1 cellular context compared by ENCODE assay signal in genomic region chr3:52218026-52218425, GRCh38.
TF ChIP-seq lines count a peak whose summit lies in the region.

No MANE protein-coding gene starts in this region.

TF ChIP-seq in GM23338, 12 proteins besides CTCF, POLR2A, EP300 and RAD21 (continued from another document):
- TF ChIP-seq, protein P1, sequence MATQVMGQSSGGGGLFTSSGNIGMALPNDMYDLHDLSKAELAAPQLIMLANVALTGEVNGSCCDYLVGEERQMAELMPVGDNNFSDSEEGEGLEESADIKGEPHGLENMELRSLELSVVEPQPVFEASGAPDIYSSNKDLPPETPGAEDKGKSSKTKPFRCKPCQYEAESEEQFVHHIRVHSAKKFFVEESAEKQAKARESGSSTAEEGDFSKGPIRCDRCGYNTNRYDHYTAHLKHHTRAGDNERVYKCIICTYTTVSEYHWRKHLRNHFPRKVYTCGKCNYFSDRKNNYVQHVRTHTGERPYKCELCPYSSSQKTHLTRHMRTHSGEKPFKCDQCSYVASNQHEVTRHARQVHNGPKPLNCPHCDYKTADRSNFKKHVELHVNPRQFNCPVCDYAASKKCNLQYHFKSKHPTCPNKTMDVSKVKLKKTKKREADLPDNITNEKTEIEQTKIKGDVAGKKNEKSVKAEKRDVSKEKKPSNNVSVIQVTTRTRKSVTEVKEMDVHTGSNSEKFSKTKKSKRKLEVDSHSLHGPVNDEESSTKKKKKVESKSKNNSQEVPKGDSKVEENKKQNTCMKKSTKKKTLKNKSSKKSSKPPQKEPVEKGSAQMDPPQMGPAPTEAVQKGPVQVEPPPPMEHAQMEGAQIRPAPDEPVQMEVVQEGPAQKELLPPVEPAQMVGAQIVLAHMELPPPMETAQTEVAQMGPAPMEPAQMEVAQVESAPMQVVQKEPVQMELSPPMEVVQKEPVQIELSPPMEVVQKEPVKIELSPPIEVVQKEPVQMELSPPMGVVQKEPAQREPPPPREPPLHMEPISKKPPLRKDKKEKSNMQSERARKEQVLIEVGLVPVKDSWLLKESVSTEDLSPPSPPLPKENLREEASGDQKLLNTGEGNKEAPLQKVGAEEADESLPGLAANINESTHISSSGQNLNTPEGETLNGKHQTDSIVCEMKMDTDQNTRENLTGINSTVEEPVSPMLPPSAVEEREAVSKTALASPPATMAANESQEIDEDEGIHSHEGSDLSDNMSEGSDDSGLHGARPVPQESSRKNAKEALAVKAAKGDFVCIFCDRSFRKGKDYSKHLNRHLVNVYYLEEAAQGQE (IDR thresholded peaks at IDR 0.05; ENCODE audit: unreplicated experiment) = no peak
- TF ChIP-seq CREB1 (CRISPR knock-in tag; IDR thresholded peaks at IDR 0.05; ENCODE audit: low read depth) (no peak), ETS1 (IDR thresholded peaks at IDR 0.05) (no peak), POLR2AphosphoS5 (IDR thresholded peaks at IDR 0.05; ENCODE audit: low read depth) (no peak), ZNF114 (CRISPR knock-in tag; IDR thresholded peaks at IDR 0.05) (no peak), ZNF331 (CRISPR knock-in tag; IDR thresholded peaks at IDR 0.05; ENCODE audit: low read depth) (no peak), EZH2phosphoT487 (IDR thresholded peaks at IDR 0.05; ENCODE audit: unreplicated experiment) (no peak), JUNB (IDR thresholded peaks at IDR 0.05; ENCODE audit: unreplicated experiment) (no peak)
- TF ChIP-seq, protein P2, sequence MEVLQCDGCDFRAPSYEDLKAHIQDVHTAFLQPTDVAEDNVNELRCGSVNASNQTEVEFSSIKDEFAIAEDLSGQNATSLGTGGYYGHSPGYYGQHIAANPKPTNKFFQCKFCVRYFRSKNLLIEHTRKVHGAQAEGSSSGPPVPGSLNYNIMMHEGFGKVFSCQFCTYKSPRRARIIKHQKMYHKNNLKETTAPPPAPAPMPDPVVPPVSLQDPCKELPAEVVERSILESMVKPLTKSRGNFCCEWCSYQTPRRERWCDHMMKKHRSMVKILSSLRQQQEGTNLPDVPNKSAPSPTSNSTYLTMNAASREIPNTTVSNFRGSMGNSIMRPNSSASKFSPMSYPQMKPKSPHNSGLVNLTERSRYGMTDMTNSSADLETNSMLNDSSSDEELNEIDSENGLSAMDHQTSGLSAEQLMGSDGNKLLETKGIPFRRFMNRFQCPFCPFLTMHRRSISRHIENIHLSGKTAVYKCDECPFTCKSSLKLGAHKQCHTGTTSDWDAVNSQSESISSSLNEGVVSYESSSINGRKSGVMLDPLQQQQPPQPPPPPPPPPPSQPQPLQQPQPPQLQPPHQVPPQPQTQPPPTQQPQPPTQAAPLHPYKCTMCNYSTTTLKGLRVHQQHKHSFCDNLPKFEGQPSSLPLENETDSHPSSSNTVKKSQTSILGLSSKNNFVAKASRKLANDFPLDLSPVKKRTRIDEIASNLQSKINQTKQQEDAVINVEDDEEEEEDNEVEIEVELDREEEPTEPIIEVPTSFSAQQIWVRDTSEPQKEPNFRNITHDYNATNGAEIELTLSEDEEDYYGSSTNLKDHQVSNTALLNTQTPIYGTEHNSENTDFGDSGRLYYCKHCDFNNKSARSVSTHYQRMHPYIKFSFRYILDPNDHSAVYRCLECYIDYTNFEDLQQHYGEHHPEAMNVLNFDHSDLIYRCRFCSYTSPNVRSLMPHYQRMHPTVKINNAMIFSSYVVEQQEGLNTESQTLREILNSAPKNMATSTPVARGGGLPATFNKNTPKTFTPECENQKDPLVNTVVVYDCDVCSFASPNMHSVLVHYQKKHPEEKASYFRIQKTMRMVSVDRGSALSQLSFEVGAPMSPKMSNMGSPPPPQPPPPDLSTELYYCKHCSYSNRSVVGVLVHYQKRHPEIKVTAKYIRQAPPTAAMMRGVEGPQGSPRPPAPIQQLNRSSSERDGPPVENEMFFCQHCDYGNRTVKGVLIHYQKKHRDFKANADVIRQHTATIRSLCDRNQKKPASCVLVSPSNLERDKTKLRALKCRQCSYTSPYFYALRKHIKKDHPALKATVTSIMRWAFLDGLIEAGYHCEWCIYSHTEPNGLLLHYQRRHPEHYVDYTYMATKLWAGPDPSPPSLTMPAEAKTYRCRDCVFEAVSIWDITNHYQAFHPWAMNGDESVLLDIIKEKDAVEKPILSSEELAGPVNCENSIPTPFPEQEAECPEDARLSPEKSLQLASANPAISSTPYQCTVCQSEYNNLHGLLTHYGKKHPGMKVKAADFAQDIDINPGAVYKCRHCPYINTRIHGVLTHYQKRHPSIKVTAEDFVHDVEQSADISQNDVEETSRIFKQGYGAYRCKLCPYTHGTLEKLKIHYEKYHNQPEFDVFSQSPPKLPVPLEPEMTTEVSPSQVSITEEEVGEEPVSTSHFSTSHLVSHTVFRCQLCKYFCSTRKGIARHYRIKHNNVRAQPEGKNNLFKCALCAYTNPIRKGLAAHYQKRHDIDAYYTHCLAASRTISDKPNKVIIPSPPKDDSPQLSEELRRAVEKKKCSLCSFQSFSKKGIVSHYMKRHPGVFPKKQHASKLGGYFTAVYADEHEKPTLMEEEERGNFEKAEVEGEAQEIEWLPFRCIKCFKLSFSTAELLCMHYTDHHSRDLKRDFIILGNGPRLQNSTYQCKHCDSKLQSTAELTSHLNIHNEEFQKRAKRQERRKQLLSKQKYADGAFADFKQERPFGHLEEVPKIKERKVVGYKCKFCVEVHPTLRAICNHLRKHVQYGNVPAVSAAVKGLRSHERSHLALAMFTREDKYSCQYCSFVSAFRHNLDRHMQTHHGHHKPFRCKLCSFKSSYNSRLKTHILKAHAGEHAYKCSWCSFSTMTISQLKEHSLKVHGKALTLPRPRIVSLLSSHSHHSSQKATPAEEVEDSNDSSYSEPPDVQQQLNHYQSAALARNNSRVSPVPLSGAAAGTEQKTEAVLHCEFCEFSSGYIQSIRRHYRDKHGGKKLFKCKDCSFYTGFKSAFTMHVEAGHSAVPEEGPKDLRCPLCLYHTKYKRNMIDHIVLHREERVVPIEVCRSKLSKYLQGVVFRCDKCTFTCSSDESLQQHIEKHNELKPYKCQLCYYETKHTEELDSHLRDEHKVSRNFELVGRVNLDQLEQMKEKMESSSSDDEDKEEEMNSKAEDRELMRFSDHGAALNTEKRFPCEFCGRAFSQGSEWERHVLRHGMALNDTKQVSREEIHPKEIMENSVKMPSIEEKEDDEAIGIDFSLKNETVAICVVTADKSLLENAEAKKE (CRISPR knock-in tag; IDR thresholded peaks at IDR 0.05) = no peak
